Comparison of ENCODE assay signal across 19 cellular contexts in the genomic region with DNA sequence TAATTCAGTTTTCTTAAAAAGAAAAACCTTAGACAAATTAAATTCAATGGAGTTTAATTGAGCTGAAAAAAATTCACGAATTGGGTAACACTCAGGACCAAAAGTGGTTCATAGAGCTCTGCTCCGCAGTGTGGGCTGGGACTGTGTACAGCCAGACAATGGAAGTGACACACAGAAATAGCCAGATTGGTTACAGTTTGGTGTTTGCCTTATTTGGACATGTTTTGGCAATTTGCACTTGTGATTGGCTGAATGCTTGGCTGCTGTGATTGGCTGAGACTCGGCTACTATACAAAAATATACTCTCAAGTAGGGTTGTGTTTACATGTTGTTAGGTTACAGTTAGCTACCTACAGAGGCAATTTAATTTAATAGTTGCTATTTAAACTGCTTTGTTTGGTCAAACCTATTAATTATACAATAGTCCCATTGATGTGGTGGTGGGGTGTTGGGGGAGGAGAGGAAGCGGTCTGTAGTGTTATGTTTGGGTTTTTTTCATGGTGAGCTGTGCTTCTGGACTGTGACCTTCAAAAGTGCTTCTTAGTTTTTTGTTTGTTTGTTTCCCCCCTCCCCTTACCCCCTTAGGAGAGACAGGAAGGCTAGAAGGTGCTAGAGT.
A peak's percentile ranks its signal among the peaks of the same experiment; 100 is the strongest.
DNase-seq lines count a peak whose midpoint lies in the region; ATAC-seq and TF ChIP-seq lines count a peak whose summit lies in the region.
"Had no signal": no experiment of that assay in that cellular context is flagged by ENCODE, and none has a peak within 500 bp of the region (broad histone marks: within the 10 kb centered on the region; RNA-seq: fewer than 3 reads in every experiment).

No MANE protein-coding gene starts in this region.

- H3K27me3 ChIP-seq in HUES48 (ENCODE audit: control insufficient read depth, insufficient read depth, low read length) = no peaks in the 10 kb centered on the region
- H3K27me3 ChIP-seq: esophagus squamous epithelium, stomach, upper lobe of right lung had no signal

- no peaks in the 10 kb centered on the region; the same call in 1 of the 2 replicates for H3K36me3 ChIP-seq in HUES48 (ENCODE audit: control insufficient read depth, insufficient read depth, low read length)
- H3K36me3 ChIP-seq: esophagus squamous epithelium, stomach, upper lobe of right lung had no signal

- H3K27ac Mint-ChIP-seq in Calu3 (ENCODE audit: unreplicated experiment) (peak overlapping the region; percentile 96), immature natural killer cell (no peak overlapping the region), type B pancreatic cell (no peak overlapping the region)
- H3K27ac Mint-ChIP-seq: CD8-positive, alpha-beta T cell had no signal

- peak overlapping the region; percentile 48 for H3K27ac ChIP-seq in HUES48 (ENCODE audit: low read depth, low read length)
- H3K27ac ChIP-seq: esophagus squamous epithelium, parathyroid adenoma, stomach, upper lobe of right lung, VCaP had no signal

- TF ChIP-seq CTCF in Calu3 (IDR thresholded peaks at IDR 0.05; ENCODE audit: unreplicated experiment) (no peak), type B pancreatic cell (conservative IDR thresholded peaks at IDR 0.05) (no peak)

- BruUV-seq in Calu3 (replicated peaks; lab: Mats Ljungman, UMichigan) = no TSS peak

- H3K9ac ChIP-seq in HUES48 (ENCODE audit: low read depth, low read length) = peak overlapping the region; percentile 22; the same call in 1 of the 2 replicates
- H3K9ac ChIP-seq: parathyroid adenoma had no signal

- H3K4me1 Mint-ChIP-seq in Calu3 (ENCODE audit: low read depth, unreplicated experiment) (peaks cover 25% of the 10 kb centered on the region), immature natural killer cell (peaks cover 12 to 14% of the 10 kb centered on the region in 2 donors), type B pancreatic cell (ENCODE audit: unreplicated experiment) (peaks cover 4% of the 10 kb centered on the region)

- H3K4me1 ChIP-seq in HUES48 (ENCODE audit: control insufficient read depth, insufficient read depth, low read length) = peaks cover 11% of the 10 kb centered on the region
- H3K4me1 ChIP-seq: esophagus squamous epithelium, parathyroid adenoma, stomach, upper lobe of right lung had no signal

- CTCF ChIA-PET in Calu3 (lab: Charles Lee) = interaction anchor here (0.6 kb wide), 1 partner anchor 52 kb away, joined by 3 read pairs; no protein-coding TSS in a partner anchor

- H3K9me3 ChIP-seq in HUES48 (ENCODE audit: control insufficient read depth, insufficient read depth, low read length) = no peaks in the 10 kb centered on the region
- H3K9me3 ChIP-seq: esophagus squamous epithelium, stomach, upper lobe of right lung had no signal

- peak overlapping the region; percentile 44 for H3K4me3 Mint-ChIP-seq in Calu3 (ENCODE audit: low read depth, unreplicated experiment)
- H3K4me3 Mint-ChIP-seq in immature natural killer cell = no peak overlapping the region
- H3K4me3 Mint-ChIP-seq in type B pancreatic cell = no peak overlapping the region
- H3K4me3 Mint-ChIP-seq: CD8-positive, alpha-beta T cell had no signal

- DNase-seq in Calu3 = peak; percentile 20
- DNase-seq in OCI-M1 (lab: John Stamatoyannopoulos, UW) = peak; percentile 14
- DNase-seq in immature natural killer cell = peak; percentile 8 to 19 (median 9)
- no peak for DNase-seq in type B pancreatic cell (ENCODE audit: extremely low spot score, unreplicated experiment)
- no peak for DNase-seq in GM19240 (ENCODE audit: insufficient read length, low spot score)
- DNase-seq: activated CD4-positive, alpha-beta T cell treated with anti-CD3 and anti-CD28 coated beads, Interleukin-2, amount 50 U/mL, for 48 hours; activated naive CD4-positive, alpha-beta T cell treated with Interleukin-2 at 50 U/mL for 16 hours; anterior cingulate cortex; CD8-positive, alpha-beta T cell; esophagus squamous epithelium; glutamatergic neuron; KBM-7; NCI-H1092; stomach; upper lobe of right lung had no signal

- no peak overlapping the region for H3K4me3 ChIP-seq in HUES48 (ENCODE audit: low read depth, low read length)
- H3K4me3 ChIP-seq: esophagus squamous epithelium, stomach, upper lobe of right lung had no signal

- ATAC-seq in HG02798 (IDR thresholded peaks at IDR 0.05; ENCODE audit: poor library complexity, unreplicated experiment) = no peak
- ATAC-seq: CD8-positive, alpha-beta T cell; upper lobe of right lung had no signal

- H3K9me3 Mint-ChIP-seq in Calu3 (ENCODE audit: low read depth, unreplicated experiment) (peaks cover 5% of the 10 kb centered on the region), immature natural killer cell (peaks cover 0 to 11% (median 4%) of the 10 kb centered on the region in 6 donors), type B pancreatic cell (no peaks in the 10 kb centered on the region)
- H3K9me3 Mint-ChIP-seq: CD8-positive, alpha-beta T cell had no signal

- H3K36me3 Mint-ChIP-seq in Calu3 (ENCODE audit: insufficient read depth, unreplicated experiment) (peaks cover 13% of the 10 kb centered on the region), immature natural killer cell (peaks cover 0 to 4% (median 0%) of the 10 kb centered on the region in 3 donors), type B pancreatic cell (peaks cover 5% of the 10 kb centered on the region)
- H3K36me3 Mint-ChIP-seq: CD8-positive, alpha-beta T cell had no signal

- intact Hi-C loops in Calu3 (cut with micrococcal nuclease; ENCODE audit: unreplicated experiment) = loop anchor here (2.0 to 5.0 kb wide), 3 partner anchors 39 to 113 kb away; no protein-coding TSS in a partner anchor

- H3K27me3 Mint-ChIP-seq in Calu3 (ENCODE audit: unreplicated experiment) (no peaks in the 10 kb centered on the region), immature natural killer cell (ENCODE audit: low read depth in 3 of 3) (no peaks in the 10 kb centered on the region), type B pancreatic cell (no peaks in the 10 kb centered on the region)

Comparison
In these comparisons a context has a peak if more than half of its experiments do, and no peak if none do; other contexts are left out.
1. DNase-seq: peak in Calu3 (single experiment), OCI-M1 (single experiment) and immature natural killer cell (3 of 3); none in type B pancreatic cell (single experiment) and GM19240 (single experiment).